Comparison of ENCODE assay signal across 2 cellular contexts in genomic region chr1:207444514-207445208, GRCh38.
TF ChIP-seq lines count a peak whose summit lies in the region.

No MANE protein-coding gene starts in this region.

TF ChIP-seq in GM12891, 5 proteins besides CTCF, POLR2A, EP300 and RAD21:
- no peak for TF ChIP-seq POLR2AphosphoS5 (IDR thresholded peaks at IDR 0.05; ENCODE audit: low read depth, low read length)
- TF ChIP-seq PAX5 (IDR thresholded peaks at IDR 0.05; ENCODE audit: insufficient read depth, low read length, severe bottlenecking) = no peak
- no peak for TF ChIP-seq POU2F2 (IDR thresholded peaks at IDR 0.05; ENCODE audit: low read depth, low read length)
- no peak for TF ChIP-seq TAF1 (IDR thresholded peaks at IDR 0.05; ENCODE audit: low read depth, low read length)
- TF ChIP-seq SPI1 (IDR thresholded peaks at IDR 0.05; ENCODE audit: low read depth, low read length) = peak; percentile 87
TF ChIP-seq in GM12891: peak in this region for 1.

TF ChIP-seq in GM12878, 131 proteins besides CTCF, POLR2A, EP300 and RAD21:
- no peak for TF ChIP-seq FOXK2 (IDR thresholded peaks at IDR 0.05)
- TF ChIP-seq PML (IDR thresholded peaks at IDR 0.05; ENCODE audit: low read length) = peak; percentile 23; the same call in 1 of the 2 replicates
- TF ChIP-seq, protein P1, sequence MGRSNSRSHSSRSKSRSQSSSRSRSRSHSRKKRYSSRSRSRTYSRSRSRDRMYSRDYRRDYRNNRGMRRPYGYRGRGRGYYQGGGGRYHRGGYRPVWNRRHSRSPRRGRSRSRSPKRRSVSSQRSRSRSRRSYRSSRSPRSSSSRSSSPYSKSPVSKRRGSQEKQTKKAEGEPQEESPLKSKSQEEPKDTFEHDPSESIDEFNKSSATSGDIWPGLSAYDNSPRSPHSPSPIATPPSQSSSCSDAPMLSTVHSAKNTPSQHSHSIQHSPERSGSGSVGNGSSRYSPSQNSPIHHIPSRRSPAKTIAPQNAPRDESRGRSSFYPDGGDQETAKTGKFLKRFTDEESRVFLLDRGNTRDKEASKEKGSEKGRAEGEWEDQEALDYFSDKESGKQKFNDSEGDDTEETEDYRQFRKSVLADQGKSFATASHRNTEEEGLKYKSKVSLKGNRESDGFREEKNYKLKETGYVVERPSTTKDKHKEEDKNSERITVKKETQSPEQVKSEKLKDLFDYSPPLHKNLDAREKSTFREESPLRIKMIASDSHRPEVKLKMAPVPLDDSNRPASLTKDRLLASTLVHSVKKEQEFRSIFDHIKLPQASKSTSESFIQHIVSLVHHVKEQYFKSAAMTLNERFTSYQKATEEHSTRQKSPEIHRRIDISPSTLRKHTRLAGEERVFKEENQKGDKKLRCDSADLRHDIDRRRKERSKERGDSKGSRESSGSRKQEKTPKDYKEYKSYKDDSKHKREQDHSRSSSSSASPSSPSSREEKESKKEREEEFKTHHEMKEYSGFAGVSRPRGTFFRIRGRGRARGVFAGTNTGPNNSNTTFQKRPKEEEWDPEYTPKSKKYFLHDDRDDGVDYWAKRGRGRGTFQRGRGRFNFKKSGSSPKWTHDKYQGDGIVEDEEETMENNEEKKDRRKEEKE (IDR thresholded peaks at IDR 0.05) = no peak
- TF ChIP-seq RUNX3 (IDR thresholded peaks at IDR 0.05; ENCODE audit: low read length) = peak; percentile 56
- TF ChIP-seq JUNB (IDR thresholded peaks at IDR 0.05) = peak; percentile 34
- TF ChIP-seq MXI1 (IDR thresholded peaks at IDR 0.05; ENCODE audit: low read depth, low read length) = no peak
- TF ChIP-seq MEF2B (IDR thresholded peaks at IDR 0.05; ENCODE audit: partially characterized antibody, poor library complexity, severe bottlenecking) = no peak
- TF ChIP-seq MTA3 (IDR thresholded peaks at IDR 0.05; ENCODE audit: borderline replicate concordance, low read length) = no peak
- peak; percentile 67 for TF ChIP-seq IKZF1 (conservative IDR thresholded peaks at IDR 0.05)
- no peak for TF ChIP-seq CHD2 (IDR thresholded peaks at IDR 0.05; ENCODE audit: borderline replicate concordance, low read depth, low read length)
- TF ChIP-seq SMAD5 (IDR thresholded peaks at IDR 0.05; ENCODE audit: low read depth) = no peak
- TF ChIP-seq NR2C1 (IDR thresholded peaks at IDR 0.05) = no peak
- TF ChIP-seq EGR1 (IDR thresholded peaks at IDR 0.05; ENCODE audit: borderline replicate concordance in 1 of 2, low read depth in 2 of 2, low read length in 2 of 2) = no peak
- TF ChIP-seq SMARCA5 (IDR thresholded peaks at IDR 0.05) = no peak
- no peak for TF ChIP-seq CBFB (IDR thresholded peaks at IDR 0.05; ENCODE audit: low read depth)
- peak; percentile 64; the same call in 1 of the 2 replicates for TF ChIP-seq EED (IDR thresholded peaks at IDR 0.05; ENCODE audit: low read depth)
- 0 out of 2 replicates have a peak, but pooled peaks have one; percentile 33 for TF ChIP-seq GATAD2B (conservative IDR thresholded peaks at IDR 0.05; ENCODE audit: low read depth)
- TF ChIP-seq IRF5 (IDR thresholded peaks at IDR 0.05; ENCODE audit: borderline replicate concordance) = no peak
- TF ChIP-seq NFIC (IDR thresholded peaks at IDR 0.05; ENCODE audit: low read depth, low read length) = peak; percentile 69
- peak; percentile 97 for TF ChIP-seq ZBED1 (IDR thresholded peaks at IDR 0.05; ENCODE audit: borderline replicate concordance)
- TF ChIP-seq RCOR1 (conservative IDR thresholded peaks at IDR 0.05; ENCODE audit: low read depth, low read length) = no peak
- no peak for TF ChIP-seq ZNF384 (IDR thresholded peaks at IDR 0.05; ENCODE audit: borderline replicate concordance, low read depth, low read length)
- TF ChIP-seq SMC3 (IDR thresholded peaks at IDR 0.05; ENCODE audit: borderline replicate concordance, low read length) = no peak
- TF ChIP-seq, protein P2, sequence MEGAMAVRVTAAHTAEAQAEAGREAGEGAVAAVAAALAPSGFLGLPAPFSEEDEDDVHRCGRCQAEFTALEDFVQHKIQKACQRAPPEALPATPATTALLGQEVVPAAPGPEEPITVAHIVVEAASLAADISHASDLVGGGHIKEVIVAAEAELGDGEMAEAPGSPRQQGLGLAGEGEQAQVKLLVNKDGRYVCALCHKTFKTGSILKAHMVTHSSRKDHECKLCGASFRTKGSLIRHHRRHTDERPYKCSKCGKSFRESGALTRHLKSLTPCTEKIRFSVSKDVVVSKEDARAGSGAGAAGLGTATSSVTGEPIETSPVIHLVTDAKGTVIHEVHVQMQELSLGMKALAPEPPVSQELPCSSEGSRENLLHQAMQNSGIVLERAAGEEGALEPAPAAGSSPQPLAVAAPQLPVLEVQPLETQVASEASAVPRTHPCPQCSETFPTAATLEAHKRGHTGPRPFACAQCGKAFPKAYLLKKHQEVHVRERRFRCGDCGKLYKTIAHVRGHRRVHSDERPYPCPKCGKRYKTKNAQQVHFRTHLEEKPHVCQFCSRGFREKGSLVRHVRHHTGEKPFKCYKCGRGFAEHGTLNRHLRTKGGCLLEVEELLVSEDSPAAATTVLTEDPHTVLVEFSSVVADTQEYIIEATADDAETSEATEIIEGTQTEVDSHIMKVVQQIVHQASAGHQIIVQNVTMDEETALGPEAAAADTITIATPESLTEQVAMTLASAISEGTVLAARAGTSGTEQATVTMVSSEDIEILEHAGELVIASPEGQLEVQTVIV (IDR thresholded peaks at IDR 0.05; ENCODE audit: borderline replicate concordance, partially characterized antibody) = no peak
- peak; percentile 71; the same call in 1 of the 2 replicates for TF ChIP-seq SPI1 (IDR thresholded peaks at IDR 0.05; ENCODE audit: borderline replicate concordance, insufficient read depth, low read depth, low read length)
- TF ChIP-seq NBN (IDR thresholded peaks at IDR 0.05) = no peak
- no peak for TF ChIP-seq ETV6 (conservative IDR thresholded peaks at IDR 0.05 in 1 of 2, IDR thresholded peaks at IDR 0.05 in 1 of 2; ENCODE audit: borderline replicate concordance in 1 of 2, low read depth in 1 of 2)
- TF ChIP-seq, protein P3, sequence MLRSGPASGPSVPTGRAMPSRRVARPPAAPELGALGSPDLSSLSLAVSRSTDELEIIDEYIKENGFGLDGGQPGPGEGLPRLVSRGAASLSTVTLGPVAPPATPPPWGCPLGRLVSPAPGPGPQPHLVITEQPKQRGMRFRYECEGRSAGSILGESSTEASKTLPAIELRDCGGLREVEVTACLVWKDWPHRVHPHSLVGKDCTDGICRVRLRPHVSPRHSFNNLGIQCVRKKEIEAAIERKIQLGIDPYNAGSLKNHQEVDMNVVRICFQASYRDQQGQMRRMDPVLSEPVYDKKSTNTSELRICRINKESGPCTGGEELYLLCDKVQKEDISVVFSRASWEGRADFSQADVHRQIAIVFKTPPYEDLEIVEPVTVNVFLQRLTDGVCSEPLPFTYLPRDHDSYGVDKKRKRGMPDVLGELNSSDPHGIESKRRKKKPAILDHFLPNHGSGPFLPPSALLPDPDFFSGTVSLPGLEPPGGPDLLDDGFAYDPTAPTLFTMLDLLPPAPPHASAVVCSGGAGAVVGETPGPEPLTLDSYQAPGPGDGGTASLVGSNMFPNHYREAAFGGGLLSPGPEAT (IDR thresholded peaks at IDR 0.05; ENCODE audit: low read depth) = peak; percentile 68
- TF ChIP-seq MYB (IDR thresholded peaks at IDR 0.05; ENCODE audit: borderline replicate concordance, low read depth, low read length) = no peak
- TF ChIP-seq ZZZ3 (IDR thresholded peaks at IDR 0.05; ENCODE audit: control insufficient read depth, insufficient read length, low read depth) = no peak
- TF ChIP-seq PAX8 (IDR thresholded peaks at IDR 0.05) = no peak
- TF ChIP-seq NFYA (IDR thresholded peaks at IDR 0.05; ENCODE audit: borderline replicate concordance, low read depth, low read length) = no peak
- peak; percentile 58; the same call in 1 of the 2 replicates for TF ChIP-seq FOXM1 (IDR thresholded peaks at IDR 0.05; ENCODE audit: low read depth, low read length)
- peak in 1 of 2 experiments; percentile 53; a peak in 2 of 4 replicates for TF ChIP-seq IKZF2 (IDR thresholded peaks at IDR 0.05)
